In genomic region chr1:246569248-246570238, GRCh38 we compare ENCODE assay signal across 8 cellular contexts. TPM values are rescaled to one million over a fixed set of nuclear protein-coding genes. Genes with fewer than 3 reads are reported as not detected.
A peak's percentile ranks its signal among the peaks of the same experiment; 100 is the strongest.
DNase-seq lines count a peak whose midpoint lies in the region; ATAC-seq and TF ChIP-seq lines count a peak whose summit lies in the region.

No MANE protein-coding gene starts in this region.

- no peak overlapping the region for H3K4me3 ChIP-seq in epithelial cell of esophagus (ENCODE audit: low read length)

- ATAC-seq in omental fat pad (ENCODE audit: low FRiP score), result no peak
- no peak for ATAC-seq in HG02623 (IDR thresholded peaks at IDR 0.05; ENCODE audit: unreplicated experiment)

- no peak for TF ChIP-seq CTCF in epithelial cell of esophagus (IDR thresholded peaks at IDR 0.05; ENCODE audit: insufficient read depth, low read depth, low read length, missing control alignments)
- no peak for TF ChIP-seq CTCF in omental fat pad (IDR thresholded peaks at IDR 0.05)

- peak; percentile 25 for DNase-seq in activated CD4-positive, alpha-beta T cell treated with anti-CD3 and anti-CD28 coated beads for 48 hours
- no peak for DNase-seq in activated CD4-positive, alpha-beta T cell treated with anti-CD3 and anti-CD28 coated beads for 1 hour
- DNase-seq in T-helper 1 cell (peak in 3 of 5 donors; percentile 13 to 77 (median 24)), epithelial cell of esophagus (ENCODE audit: low read depth) (peak; percentile 81), omental fat pad (ENCODE audit: low spot score) (no peak), DMS 273 (lab: John Stamatoyannopoulos, UW; ENCODE audit: unreplicated experiment) (no peak)
- peak; percentile 18 for DNase-seq in stimulated activated naive CD4-positive, alpha-beta T cell treated with Interleukin-2 at 50 U/mL for 16 hours (lab: John Stamatoyannopoulos, UW)

RNA-seq across cellular contexts. Expression of gene CNST, which starts 3.3 kb away (rescaled TPM):
- 10 to 100 TPM; 23.0 to 35.3 (median 33.4) TPM for total RNA-seq in omental fat pad

RNA-seq across cellular contexts. Expression of gene TFB2M, which starts 3.5 kb away (rescaled TPM):
- 10 to 100 TPM in 2 of 4 donors, 1 to 10 TPM in 2; 7.7 to 22.8 (median 10.7) TPM for total RNA-seq in omental fat pad

Comparison
In these comparisons a context has a peak if more than half of its experiments do, and no peak if none do; other contexts are left out.
1. DNase-seq: peak in activated CD4-positive, alpha-beta T cell treated with anti-CD3 and anti-CD28 coated beads for 48 hours (single experiment), T-helper 1 cell (3 of 5), epithelial cell of esophagus (single experiment) and stimulated activated naive CD4-positive, alpha-beta T cell treated with Interleukin-2 at 50 U/mL for 16 hours (single experiment); none in activated CD4-positive, alpha-beta T cell treated with anti-CD3 and anti-CD28 coated beads for 1 hour (single experiment), omental fat pad (single experiment) and DMS 273 (single experiment).